11 cellular contexts compared by ENCODE assay signal in genomic region chr12:29710104-29710503, GRCh38.
DNase-seq lines count a peak whose midpoint lies in the region; ATAC-seq, FAIRE-seq and TF ChIP-seq lines count a peak whose summit lies in the region.
"Had no signal": no experiment of that assay in that cellular context is flagged by ENCODE, and none has a peak within 500 bp of the region (broad histone marks: within the 10 kb centered on the region; RNA-seq: fewer than 3 reads in every experiment).

No MANE protein-coding gene starts in this region.

- no peaks in the 10 kb centered on the region for H3K4me1 ChIP-seq in endothelial cell of umbilical vein (ENCODE audit: control insufficient read depth, extremely low read depth, insufficient read depth, low read length)
- peaks cover 0 to 49% of the 10 kb centered on the region in 2 donors for H3K4me1 ChIP-seq in muscle layer of duodenum (ENCODE audit: control insufficient read depth in 1 of 2, insufficient read depth in 2 of 2, low read length in 2 of 2)

- no peaks in the 10 kb centered on the region for H3K79me2 ChIP-seq in endothelial cell of umbilical vein (ENCODE audit: control insufficient read depth, insufficient read depth, low read length)

- no TSS peak for BruUV-seq in endothelial cell of umbilical vein (replicated peaks; lab: Mats Ljungman, UMichigan)

- dilution Hi-C loops in endothelial cell of umbilical vein (cut with MboI; ENCODE audit: extremely low pct_ligation_motif_present, low sequenced_read_pairs): no loop called here

- CTCF ChIA-PET in endothelial cell of umbilical vein (lab: Charles Lee): interaction anchor here (1.4 kb wide), 1 partner anchor 16 kb away, joined by 3 read pairs; no protein-coding TSS in a partner anchor
- CTCF ChIA-PET in GM10248 (lab: Yijun Ruan, JAX): no interaction called here

- peaks cover 2 to 17% (median 6%) of the 10 kb centered on the region in 5 donors for H3K27me3 Mint-ChIP-seq in naive thymus-derived CD8-positive, alpha-beta T cell

- H3K27ac ChIP-seq in endothelial cell of umbilical vein (ENCODE audit: insufficient read depth, low read depth, low read length) (no peak overlapping the region), muscle layer of duodenum (ENCODE audit: low read length) (peak overlapping the region; percentile 4)

- intact Hi-C loops in endothelial cell of umbilical vein (cut with micrococcal nuclease): no loop called here

- no peak for TF ChIP-seq CTCF in endothelial cell of umbilical vein (IDR thresholded peaks at IDR 0.05; ENCODE audit: extremely low read depth in 1 of 2, insufficient read depth in 1 of 2, low read depth in 1 of 2, low read length in 2 of 2)
- no peak for TF ChIP-seq CTCF in GM10248 (IDR thresholded peaks at IDR 0.05; ENCODE audit: control extremely low read depth, extremely low read depth, low read depth, missing control alignments)

- H3K36me3 ChIP-seq in endothelial cell of umbilical vein (ENCODE audit: control insufficient read depth in 2 of 2, extremely low read depth in 1 of 2, insufficient read depth in 2 of 2, low read length in 2 of 2) (no peaks in the 10 kb centered on the region), muscle layer of duodenum (ENCODE audit: control insufficient read depth in 1 of 2, insufficient read depth in 2 of 2, low read length in 2 of 2) (no peaks in the 10 kb centered on the region)

- no peak overlapping the region for H3K9ac ChIP-seq in endothelial cell of umbilical vein (replicated peaks; ENCODE audit: extremely low read depth, insufficient read depth, low read length)

- H3K9me1 ChIP-seq in endothelial cell of umbilical vein (replicated peaks; ENCODE audit: control insufficient read depth, extremely low read depth, insufficient read depth, low read length): no peaks in the 10 kb centered on the region

- H3K9me3 ChIP-seq in endothelial cell of umbilical vein (replicated peaks; ENCODE audit: control insufficient read depth, insufficient read depth, low read length) (no peaks in the 10 kb centered on the region), muscle layer of duodenum (ENCODE audit: control insufficient read depth in 1 of 2, low read length in 2 of 2) (no peaks in the 10 kb centered on the region)

- H4K20me1 ChIP-seq in endothelial cell of umbilical vein (replicated peaks; ENCODE audit: control insufficient read depth, extremely low read depth, insufficient read depth, low read length): no peaks in the 10 kb centered on the region

- no peaks in the 10 kb centered on the region for H3K9me3 Mint-ChIP-seq in naive thymus-derived CD8-positive, alpha-beta T cell

- H3K4me3 Mint-ChIP-seq in naive thymus-derived CD8-positive, alpha-beta T cell: no peak overlapping the region
- H3K4me3 Mint-ChIP-seq: CD14-positive monocyte had no signal

- peak overlapping the region; percentile 54 for H2AFZ ChIP-seq in endothelial cell of umbilical vein (ENCODE audit: low read depth, low read length)

- TF ChIP-seq POLR2A in endothelial cell of umbilical vein (IDR thresholded peaks at IDR 0.05; ENCODE audit: low read depth, low read length): no peak

- H3K27ac Mint-ChIP-seq in naive thymus-derived CD8-positive, alpha-beta T cell: no peak overlapping the region
- H3K27ac Mint-ChIP-seq: CD14-positive monocyte had no signal

- no peak overlapping the region for H3K4me2 ChIP-seq in endothelial cell of umbilical vein (ENCODE audit: insufficient read depth, low read length)

- no peaks in the 10 kb centered on the region for H3K36me3 Mint-ChIP-seq in naive thymus-derived CD8-positive, alpha-beta T cell

- no peak for FAIRE-seq in endothelial cell of umbilical vein (lab: Jason Lieb, UNC)

- H3K27me3 ChIP-seq in endothelial cell of umbilical vein (ENCODE audit: control insufficient read depth in 2 of 2, insufficient read depth in 2 of 2, low read length in 2 of 2) (no peaks in the 10 kb centered on the region), muscle layer of duodenum (ENCODE audit: low read depth, low read length) (no peaks in the 10 kb centered on the region)

- H3K4me3 ChIP-seq in endothelial cell of umbilical vein (replicated peaks in 1 of 3; ENCODE audit: insufficient read depth in 1 of 3, low read depth in 1 of 3, low read length in 3 of 3) (no peak overlapping the region), muscle layer of duodenum (ENCODE audit: low read depth in 1 of 2, low read length in 2 of 2) (no peak overlapping the region)

- DNase-seq in DMS 273 treated with DMSO at 0.1 percent for 48 hours (lab: John Stamatoyannopoulos, UW) (peak; percentile 72), NCI-H2171 treated with DMSO at 0.1 percent for 48 hours (lab: John Stamatoyannopoulos, UW) (peak; percentile 92), endothelial cell of umbilical vein (ENCODE audit: low read depth, low spot score) (no peak), DMS79 treated with DMSO at 0.1 percent for 48 hours (lab: John Stamatoyannopoulos, UW) (no peak), GM10248 (ENCODE audit: extremely low spot score) (no peak)
- no peak for DNase-seq in naive thymus-derived CD8-positive, alpha-beta T cell
- DNase-seq: activated CD4-positive, alpha-beta T cell treated with anti-CD3 and anti-CD28 coated beads, Interleukin-2, amount 50 U/mL, for 48 hours; NCI-H526 treated with DMSO at 0.1 percent for 48 hours had no signal

- POLR2A ChIA-PET in endothelial cell of umbilical vein (lab: Charles Lee): no interaction called here
- POLR2A ChIA-PET in naive thymus-derived CD8-positive, alpha-beta T cell (lab: Charles Lee): no interaction called here
- POLR2A ChIA-PET in GM10248 (lab: Yijun Ruan, JAX): no interaction called here

- ATAC-seq in naive thymus-derived CD8-positive, alpha-beta T cell: no peak
- no peak for ATAC-seq in HG02938 (IDR thresholded peaks at IDR 0.05; ENCODE audit: unreplicated experiment)

- no peaks in the 10 kb centered on the region for H3K4me1 Mint-ChIP-seq in naive thymus-derived CD8-positive, alpha-beta T cell

TF ChIP-seq in endothelial cell of umbilical vein, 7 proteins besides CTCF, POLR2A, EP300 and RAD21:
- TF ChIP-seq FOS (IDR thresholded peaks at IDR 0.05; ENCODE audit: borderline replicate concordance, insufficient read depth, low read length) (no peak), MAX (IDR thresholded peaks at IDR 0.05; ENCODE audit: insufficient read depth, insufficient read length) (no peak), EZH2 (IDR thresholded peaks at IDR 0.05; ENCODE audit: borderline replicate concordance, low read depth, low read length, severe bottlenecking) (no peak), MYC (IDR thresholded peaks at IDR 0.05; ENCODE audit: low read depth, low read length) (no peak), GATA2 (IDR thresholded peaks at IDR 0.05; ENCODE audit: insufficient read depth, insufficient read length, low read depth, low read length) (no peak), JUN (IDR thresholded peaks at IDR 0.05; ENCODE audit: borderline replicate concordance, insufficient read depth, insufficient read length, low read depth) (no peak), POLR2AphosphoS5 (IDR thresholded peaks at IDR 0.05; ENCODE audit: insufficient read depth, low read depth, low read length) (no peak)
TF ChIP-seq in endothelial cell of umbilical vein: peak in this region for 0.

Comparison
In these comparisons a context has a peak if more than half of its experiments do, and no peak if none do; other contexts are left out.
1. DNase-seq: peak in DMS 273 treated with DMSO at 0.1 percent for 48 hours (single experiment) and NCI-H2171 treated with DMSO at 0.1 percent for 48 hours (single experiment); none in endothelial cell of umbilical vein (single experiment), DMS79 treated with DMSO at 0.1 percent for 48 hours (single experiment), naive thymus-derived CD8-positive, alpha-beta T cell (0 of 10) and GM10248 (single experiment).